In genomic region chr15:44250566-44250965, GRCh38 we compare ENCODE assay signal across 17 cellular contexts. TPM values are rescaled to one million over a fixed set of nuclear protein-coding genes. Genes with fewer than 3 reads are reported as not detected.
DNase-seq lines count a peak whose midpoint lies in the region; ATAC-seq and TF ChIP-seq lines count a peak whose summit lies in the region.
"Had no signal": no experiment of that assay in that cellular context is flagged by ENCODE, and none has a peak within 500 bp of the region (broad histone marks: within the 10 kb centered on the region; RNA-seq: fewer than 3 reads in every experiment).

No MANE protein-coding gene starts in this region.

- TF ChIP-seq EP300 in neural cell (conservative IDR thresholded peaks at IDR 0.05; ENCODE audit: poor library complexity, severe bottlenecking) (peak; percentile 57), stomach (IDR thresholded peaks at IDR 0.05) (no peak)

- H3K27ac ChIP-seq in IMR-90 (ENCODE audit: insufficient read depth, low read length) (no peak overlapping the region), endodermal cell (ENCODE audit: low read depth, low read length) (no peak overlapping the region), neural cell (ENCODE audit: low read length) (no peak overlapping the region), spleen (no peak overlapping the region), stomach (no peak overlapping the region)
- H3K27ac ChIP-seq: HL-60 had no signal

- no peaks in the 10 kb centered on the region for H3K9me1 ChIP-seq in IMR-90 (ENCODE audit: insufficient read depth, low read length)

- H2AK5ac ChIP-seq in IMR-90 (ENCODE audit: low read depth, low read length) = no peak overlapping the region

- H3K36me3 ChIP-seq in IMR-90 (ENCODE audit: control insufficient read depth, insufficient read depth, low read length) = no peaks in the 10 kb centered on the region
- H3K36me3 ChIP-seq in endodermal cell (ENCODE audit: control insufficient read depth, insufficient read depth, low read length) = no peaks in the 10 kb centered on the region
- H3K36me3 ChIP-seq in neural cell (ENCODE audit: insufficient read depth, low read length) = no peaks in the 10 kb centered on the region
- no peaks in the 10 kb centered on the region for H3K36me3 ChIP-seq in spleen
- H3K36me3 ChIP-seq in stomach = no peaks in the 10 kb centered on the region

- no peaks in the 10 kb centered on the region for H3K79me2 ChIP-seq in neural cell (replicated peaks; ENCODE audit: insufficient read depth, low read length)

- no peak overlapping the region for H4K91ac ChIP-seq in IMR-90 (ENCODE audit: insufficient read depth, low read depth, low read length)

- no peaks in the 10 kb centered on the region for H3K27me3 Mint-ChIP-seq in endodermal cell (ENCODE audit: insufficient read depth)

- H2AFZ ChIP-seq in IMR-90 (replicated peaks; ENCODE audit: low read length, poor library complexity) (peak overlapping the region; percentile 49), neural cell (ENCODE audit: low read depth, low read length) (no peak overlapping the region)

- no peak overlapping the region for H3K4me3 Mint-ChIP-seq in endodermal cell

- no peak overlapping the region for H3K27ac Mint-ChIP-seq in endodermal cell

- no peaks in the 10 kb centered on the region for H3K79me1 ChIP-seq in IMR-90 (ENCODE audit: low read depth in 1 of 2, low read length in 2 of 2)

- CTCF ChIA-PET in IMR-90 (lab: Yijun Ruan, JAX) = interaction anchor here (0.5 kb wide), 1 partner anchor 24 kb away, joined by 3 read pairs; no protein-coding TSS in a partner anchor

- no peak overlapping the region for H2BK15ac ChIP-seq in IMR-90 (ENCODE audit: low read depth, low read length)

- POLR2A ChIA-PET in IMR-90 (lab: Charles Lee; ENCODE audit: unreplicated experiment) = no interaction called here

- H3K9ac ChIP-seq in IMR-90 (ENCODE audit: low read depth, low read length) = no peak overlapping the region
- no peak overlapping the region for H3K9ac ChIP-seq in endodermal cell (ENCODE audit: extremely low read depth, low read length, poor library complexity, severe bottlenecking)
- no peak overlapping the region for H3K9ac ChIP-seq in neural cell (ENCODE audit: low read length)

- H3K4me2 ChIP-seq in IMR-90 (ENCODE audit: low read depth, low read length) = no peak overlapping the region
- no peak overlapping the region for H3K4me2 ChIP-seq in neural cell (ENCODE audit: low read length)

- no peak for ATAC-seq in IMR-90 (ENCODE audit: low read depth)
- no peak for ATAC-seq in HG02588 (IDR thresholded peaks at IDR 0.05; ENCODE audit: unreplicated experiment)

- H2BK5ac ChIP-seq in IMR-90 (ENCODE audit: low read depth, low read length, poor library complexity, severe bottlenecking) = no peak overlapping the region

- TF ChIP-seq RAD21 in IMR-90 (IDR thresholded peaks at IDR 0.05; ENCODE audit: low read length) (no peak), neural cell (conservative IDR thresholded peaks at IDR 0.05) (peak; percentile 14)

- no peaks in the 10 kb centered on the region for H4K20me1 ChIP-seq in IMR-90 (ENCODE audit: insufficient read depth, low read length)
- H4K20me1 ChIP-seq in neural cell (ENCODE audit: insufficient read depth) = no peaks in the 10 kb centered on the region

- H4K5ac ChIP-seq in IMR-90 (ENCODE audit: low read depth, low read length) = no peak overlapping the region

- H3K9me3 Mint-ChIP-seq in endodermal cell = peaks cover 2% of the 10 kb centered on the region

- H3K9me3 ChIP-seq in IMR-90 (ENCODE audit: control insufficient read depth, insufficient read depth, low read length) (no peaks in the 10 kb centered on the region), endodermal cell (ENCODE audit: control insufficient read depth, low read length) (no peaks in the 10 kb centered on the region), neural cell (ENCODE audit: low read length) (no peaks in the 10 kb centered on the region), spleen (no peaks in the 10 kb centered on the region), stomach (no peaks in the 10 kb centered on the region)

- in situ Hi-C loops in IMR-90 (cut with MboI; ENCODE audit: low sequenced_read_pairs) = no loop called here

- intact Hi-C loops in IMR-90 (cut with micrococcal nuclease) (no loop called here), spleen (cut with DNase I; ENCODE audit: low total_unique reads) (no loop called here), stomach (cut with DNase I; ENCODE audit: low total_unique reads) (no loop called here)

- no peaks in the 10 kb centered on the region for H3K36me3 Mint-ChIP-seq in endodermal cell (ENCODE audit: low read depth)

- WGBS in IMR-90 (ENCODE audit: extremely low coverage in 2 of 2, insufficient read length in 1 of 2), 2 experiments = no CpG with 5 or more reads among the region's 3 CpGs
- WGBS in endodermal cell (ENCODE audit: insufficient coverage in 1 of 2, insufficient read length in 1 of 2), 2 experiments = 56 to 84% methylated on average over 3 of the region's 3 CpGs
- 64 to 89% (median 88%) methylated on average over 3 of the region's 3 CpGs for WGBS in spleen, 5 donors
- WGBS in stomach, 5 donors = 77 to 90% (median 80%) methylated on average over 3 of the region's 3 CpGs

- no peak overlapping the region for H3K18ac ChIP-seq in IMR-90 (ENCODE audit: low read depth, low read length)

- no peak overlapping the region for H2AK9ac ChIP-seq in IMR-90 (replicated peaks; ENCODE audit: low read depth, low read length, poor library complexity)

- no peaks in the 10 kb centered on the region for H3K27me3 ChIP-seq in IMR-90 (ENCODE audit: control insufficient read depth, insufficient read depth, low read length)
- no peaks in the 10 kb centered on the region for H3K27me3 ChIP-seq in endodermal cell (ENCODE audit: control insufficient read depth, insufficient read depth, low read length, poor library complexity, severe bottlenecking)
- no peaks in the 10 kb centered on the region for H3K27me3 ChIP-seq in neural cell (ENCODE audit: insufficient read depth, low read depth, low read length)
- H3K27me3 ChIP-seq in spleen (replicated peaks in 1 of 7) = peaks cover 0 to 21% (median 0%) of the 10 kb centered on the region in 7 donors
- H3K27me3 ChIP-seq in stomach = no peaks in the 10 kb centered on the region

- H3K23ac ChIP-seq in IMR-90 (ENCODE audit: low read depth, low read length) = no peak overlapping the region

- dilution Hi-C loops in IMR-90 (cut with HindIII; ENCODE audit: low sequenced_read_pairs, unreplicated experiment) = no loop called here

- no peaks in the 10 kb centered on the region for H3K4me1 Mint-ChIP-seq in endodermal cell

- TF ChIP-seq CTCF in IMR-90 (conservative IDR thresholded peaks at IDR 0.05; ENCODE audit: low read depth, low read length) (no peak), endodermal cell (conservative IDR thresholded peaks at IDR 0.05) (peak; percentile 44), neural cell (IDR thresholded peaks at IDR 0.05; ENCODE audit: poor library complexity, severe bottlenecking) (no peak), spleen (IDR thresholded peaks at IDR 0.05 in 8 of 11, conservative IDR thresholded peaks at IDR 0.05 in 3 of 11) (no peak), stomach (IDR thresholded peaks at IDR 0.05) (no peak)

- DNase-seq in IMR-90 (no peak), endodermal cell (peak; percentile 48), spleen (no peak), stomach (no peak), NCI-H128 (lab: John Stamatoyannopoulos, UW; ENCODE audit: unreplicated experiment) (no peak)
- DNase-seq: ACHN, AML-193, COR-L47, EL, NCI-H1417 treated with DMSO at 0.1 percent for 48 hours, NCI-H2029, NCI-H2171 treated with DMSO at 0.1 percent for 48 hours, NCI-H774 had no signal

- TF ChIP-seq POLR2A in IMR-90 (IDR thresholded peaks at IDR 0.05; ENCODE audit: low read depth, low read length) (no peak), spleen (IDR thresholded peaks at IDR 0.05) (no peak), stomach (IDR thresholded peaks at IDR 0.05) (no peak)

- BruUV-seq in IMR-90 (replicated peaks; lab: Mats Ljungman, UMichigan) = no TSS peak

- no peak overlapping the region for H3K4me3 ChIP-seq in IMR-90 (ENCODE audit: insufficient read depth, low read depth, low read length)
- no peak overlapping the region for H3K4me3 ChIP-seq in endodermal cell (ENCODE audit: low read length)
- no peak overlapping the region for H3K4me3 ChIP-seq in neural cell (ENCODE audit: low read length)
- no peak overlapping the region for H3K4me3 ChIP-seq in spleen
- no peak overlapping the region for H3K4me3 ChIP-seq in stomach

- H3K4ac ChIP-seq in IMR-90 (ENCODE audit: low read depth, low read length) = no peak overlapping the region

- no peaks in the 10 kb centered on the region for H3K4me1 ChIP-seq in IMR-90 (ENCODE audit: control insufficient read depth, insufficient read depth, low read length)
- no peaks in the 10 kb centered on the region for H3K4me1 ChIP-seq in endodermal cell (ENCODE audit: control insufficient read depth, insufficient read depth, low read length)
- no peaks in the 10 kb centered on the region for H3K4me1 ChIP-seq in spleen
- H3K4me1 ChIP-seq in stomach = no peaks in the 10 kb centered on the region

- H3F3A ChIP-seq in neural cell (ENCODE audit: insufficient read depth, low read length, poor library complexity, severe bottlenecking) = no peaks in the 10 kb centered on the region

- H2BK120ac ChIP-seq in IMR-90 (ENCODE audit: low read depth, low read length) = no peak overlapping the region

- H3K9me2 ChIP-seq in neural cell (ENCODE audit: insufficient read depth, low read length) = no peaks in the 10 kb centered on the region

- no peak overlapping the region for H4K8ac ChIP-seq in IMR-90 (ENCODE audit: low read depth in 2 of 2, low read length in 2 of 2)

- H2BK20ac ChIP-seq in IMR-90 (ENCODE audit: low read depth, low read length) = no peak overlapping the region

- H3K56ac ChIP-seq in IMR-90 (ENCODE audit: extremely low read depth, insufficient read depth, low read length) = no peak overlapping the region

- H3K14ac ChIP-seq in IMR-90 (replicated peaks; ENCODE audit: low read depth, low read length) = no peak overlapping the region

RNA-seq across cellular contexts. Expression of gene GOLM2, which starts 38.0 kb away (rescaled TPM):
- 75.6 and 108 TPM in 2 replicates for total RNA-seq in IMR-90 (2012; rRNA removed)
- 31.4 and 41.8 TPM in 2 replicates for polyA plus RNA-seq in IMR-90 (2012; rRNA removed)
- polyA plus RNA-seq in IMR-90 (2012; cell fraction: cytosol; rRNA removed) = 18.9 and 23.8 TPM in 2 replicates
- polyA plus RNA-seq in IMR-90 (2012; cell fraction: nucleus; rRNA removed; ENCODE audit: low replicate concordance) = 10.4 and 14.9 TPM in 2 replicates
- 10 to 100 TPM; 48.1 to 57.0 TPM for total RNA-seq in endodermal cell
- polyA plus RNA-seq in endodermal cell (2013, experiment 1 of 2) = 45.2 TPM
- polyA plus RNA-seq in endodermal cell (2013, experiment 2 of 2) = 45.8 TPM
- polyA plus RNA-seq in neural cell = 122 and 139 TPM in 2 replicates
- 140 and 142 TPM in 2 replicates for polyA minus RNA-seq in neural cell
- total RNA-seq in spleen = 10 to 100 TPM; 65.8 to 84.3 (median 73.1) TPM
- 10 to 100 TPM; 21.5 to 27.8 (median 26.1) TPM for polyA plus RNA-seq in spleen
- total RNA-seq in stomach = 100 to 1,000 TPM in 1 of 5 donors, 10 to 100 TPM in 4; 29.5 to 113 (median 67.2) TPM
- polyA plus RNA-seq in stomach = 10 to 100 TPM; 19.6 to 33.0 (median 25.7) TPM

RNA-seq across cellular contexts. Expression of gene FRMD5, which starts 55.5 kb away (rescaled TPM):
- total RNA-seq in IMR-90 (2012; rRNA removed) (5.4 and 5.6 TPM in 2 replicates), endodermal cell (1 to 10 TPM; 3.6 to 7.0 TPM), spleen (1 to 10 TPM in 1 of 7 donors, under 1 TPM in 5, not detected in 1; 0.32 to 1.0 (median 0.51) TPM), stomach (10 to 100 TPM in 1 of 5 donors, 1 to 10 TPM in 4; 1.7 to 13.0 (median 2.7) TPM)
- polyA plus RNA-seq in IMR-90 (2012; rRNA removed) (4.1 and 4.8 TPM in 2 replicates), neural cell (25.8 and 27.8 TPM in 2 replicates), spleen (under 1 TPM; 0.09 to 0.51 (median 0.09) TPM), stomach (1 to 10 TPM in 1 of 3 donors, under 1 TPM in 2; 0.40 to 3.1 (median 1.00) TPM)
- 3.5 and 3.9 TPM in 2 replicates for polyA plus RNA-seq in IMR-90 (2012; cell fraction: cytosol; rRNA removed)
- 9.0 and 13.8 TPM in 2 replicates for polyA plus RNA-seq in IMR-90 (2012; cell fraction: nucleus; rRNA removed; ENCODE audit: low replicate concordance)
- 4.5 TPM for polyA plus RNA-seq in endodermal cell (2013, experiment 1 of 2)
- polyA plus RNA-seq in endodermal cell (2013, experiment 2 of 2) = 4.6 TPM
- polyA minus RNA-seq in neural cell = 36.3 and 38.8 TPM in 2 replicates
- total RNA-seq: NCI-H460 had no signal
